3 cellular contexts compared by ENCODE assay signal in the genomic region with DNA sequence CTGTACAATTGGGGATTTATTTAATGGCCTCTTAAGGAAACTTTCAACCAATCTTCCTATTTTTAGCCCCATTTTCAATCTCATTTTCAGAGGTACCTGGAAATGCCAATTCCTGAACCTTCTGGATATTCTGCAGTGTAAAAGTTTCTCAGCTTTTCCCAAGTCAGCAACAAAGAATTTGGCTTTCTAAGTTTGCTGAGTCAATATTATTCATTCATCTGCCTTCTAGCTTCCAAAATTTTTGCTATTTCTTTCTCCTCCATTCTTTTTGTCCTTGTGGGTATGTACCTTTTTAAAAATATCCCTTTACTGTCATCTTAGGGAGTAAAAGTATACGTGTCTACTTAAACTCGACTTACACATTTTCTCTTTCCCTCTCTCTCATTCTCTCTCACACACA.
TF ChIP-seq lines count a peak whose summit lies in the region.

No MANE protein-coding gene starts in this region.

TF ChIP-seq in HepG2, 621 proteins besides CTCF, POLR2A, EP300 and RAD21:
- TF ChIP-seq, protein P1, sequence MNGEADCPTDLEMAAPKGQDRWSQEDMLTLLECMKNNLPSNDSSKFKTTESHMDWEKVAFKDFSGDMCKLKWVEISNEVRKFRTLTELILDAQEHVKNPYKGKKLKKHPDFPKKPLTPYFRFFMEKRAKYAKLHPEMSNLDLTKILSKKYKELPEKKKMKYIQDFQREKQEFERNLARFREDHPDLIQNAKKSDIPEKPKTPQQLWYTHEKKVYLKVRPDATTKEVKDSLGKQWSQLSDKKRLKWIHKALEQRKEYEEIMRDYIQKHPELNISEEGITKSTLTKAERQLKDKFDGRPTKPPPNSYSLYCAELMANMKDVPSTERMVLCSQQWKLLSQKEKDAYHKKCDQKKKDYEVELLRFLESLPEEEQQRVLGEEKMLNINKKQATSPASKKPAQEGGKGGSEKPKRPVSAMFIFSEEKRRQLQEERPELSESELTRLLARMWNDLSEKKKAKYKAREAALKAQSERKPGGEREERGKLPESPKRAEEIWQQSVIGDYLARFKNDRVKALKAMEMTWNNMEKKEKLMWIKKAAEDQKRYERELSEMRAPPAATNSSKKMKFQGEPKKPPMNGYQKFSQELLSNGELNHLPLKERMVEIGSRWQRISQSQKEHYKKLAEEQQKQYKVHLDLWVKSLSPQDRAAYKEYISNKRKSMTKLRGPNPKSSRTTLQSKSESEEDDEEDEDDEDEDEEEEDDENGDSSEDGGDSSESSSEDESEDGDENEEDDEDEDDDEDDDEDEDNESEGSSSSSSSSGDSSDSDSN (CRISPR knock-in tag; IDR thresholded peaks at IDR 0.05): no peak
- TF ChIP-seq MAFK (conservative IDR thresholded peaks at IDR 0.05 in 1 of 2, IDR thresholded peaks at IDR 0.05 in 1 of 2; ENCODE audit: low read length in 2 of 2) (peak in 1 of 2 experiments; percentile 56; a peak in 2 of 4 replicates), ZNF567 (CRISPR knock-in tag; IDR thresholded peaks at IDR 0.05; ENCODE audit: borderline replicate concordance) (no peak), MAFF (IDR thresholded peaks at IDR 0.05; ENCODE audit: low read depth, low read length) (0 out of 2 replicates have a peak, but pooled peaks have one; percentile 43)

TF ChIP-seq in HEK293, 187 proteins besides CTCF, POLR2A, EP300 and RAD21:
- TF ChIP-seq ZNF600 (tag by site-specific recombination; IDR thresholded peaks at IDR 0.05): no peak
- TF ChIP-seq REPIN1 (tag by site-specific recombination; IDR thresholded peaks at IDR 0.05; ENCODE audit: low read depth): no peak
- TF ChIP-seq, protein P2, sequence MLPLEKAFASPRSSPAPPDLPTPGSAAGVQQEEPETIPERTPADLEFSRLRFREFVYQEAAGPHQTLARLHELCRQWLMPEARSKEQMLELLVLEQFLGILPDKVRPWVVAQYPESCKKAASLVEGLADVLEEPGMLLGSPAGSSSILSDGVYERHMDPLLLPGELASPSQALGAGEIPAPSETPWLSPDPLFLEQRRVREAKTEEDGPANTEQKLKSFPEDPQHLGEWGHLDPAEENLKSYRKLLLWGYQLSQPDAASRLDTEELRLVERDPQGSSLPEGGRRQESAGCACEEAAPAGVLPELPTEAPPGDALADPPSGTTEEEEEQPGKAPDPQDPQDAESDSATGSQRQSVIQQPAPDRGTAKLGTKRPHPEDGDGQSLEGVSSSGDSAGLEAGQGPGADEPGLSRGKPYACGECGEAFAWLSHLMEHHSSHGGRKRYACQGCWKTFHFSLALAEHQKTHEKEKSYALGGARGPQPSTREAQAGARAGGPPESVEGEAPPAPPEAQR (tag by site-specific recombination; IDR thresholded peaks at IDR 0.05): no peak
- TF ChIP-seq, protein P3, sequence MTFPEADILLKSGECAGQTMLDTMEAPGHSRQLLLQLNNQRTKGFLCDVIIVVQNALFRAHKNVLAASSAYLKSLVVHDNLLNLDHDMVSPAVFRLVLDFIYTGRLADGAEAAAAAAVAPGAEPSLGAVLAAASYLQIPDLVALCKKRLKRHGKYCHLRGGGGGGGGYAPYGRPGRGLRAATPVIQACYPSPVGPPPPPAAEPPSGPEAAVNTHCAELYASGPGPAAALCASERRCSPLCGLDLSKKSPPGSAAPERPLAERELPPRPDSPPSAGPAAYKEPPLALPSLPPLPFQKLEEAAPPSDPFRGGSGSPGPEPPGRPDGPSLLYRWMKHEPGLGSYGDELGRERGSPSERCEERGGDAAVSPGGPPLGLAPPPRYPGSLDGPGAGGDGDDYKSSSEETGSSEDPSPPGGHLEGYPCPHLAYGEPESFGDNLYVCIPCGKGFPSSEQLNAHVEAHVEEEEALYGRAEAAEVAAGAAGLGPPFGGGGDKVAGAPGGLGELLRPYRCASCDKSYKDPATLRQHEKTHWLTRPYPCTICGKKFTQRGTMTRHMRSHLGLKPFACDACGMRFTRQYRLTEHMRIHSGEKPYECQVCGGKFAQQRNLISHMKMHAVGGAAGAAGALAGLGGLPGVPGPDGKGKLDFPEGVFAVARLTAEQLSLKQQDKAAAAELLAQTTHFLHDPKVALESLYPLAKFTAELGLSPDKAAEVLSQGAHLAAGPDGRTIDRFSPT (tag by site-specific recombination; IDR thresholded peaks at IDR 0.05): no peak
- TF ChIP-seq, protein P4, sequence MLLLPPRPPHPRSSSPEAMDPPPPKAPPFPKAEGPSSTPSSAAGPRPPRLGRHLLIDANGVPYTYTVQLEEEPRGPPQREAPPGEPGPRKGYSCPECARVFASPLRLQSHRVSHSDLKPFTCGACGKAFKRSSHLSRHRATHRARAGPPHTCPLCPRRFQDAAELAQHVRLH (tag by site-specific recombination; IDR thresholded peaks at IDR 0.05): no peak
- TF ChIP-seq ZFP37 (tag by site-specific recombination; IDR thresholded peaks at IDR 0.05): no peak
- TF ChIP-seq ZNF311 (tag by site-specific recombination; IDR thresholded peaks at IDR 0.05; ENCODE audit: borderline replicate concordance): no peak
- no peak for TF ChIP-seq KLF10 (tag by site-specific recombination; IDR thresholded peaks at IDR 0.05)
- TF ChIP-seq PRDM1 (tag by site-specific recombination; IDR thresholded peaks at IDR 0.05): 0 out of 2 replicates have a peak, but pooled peaks have one; percentile 20

TF ChIP-seq in K562, 482 proteins besides CTCF, POLR2A, EP300 and RAD21:
- TF ChIP-seq ZNF316 (IDR thresholded peaks at IDR 0.05): peak; percentile 67
- no peak for TF ChIP-seq STAG1 (CRISPR knock-in tag; IDR thresholded peaks at IDR 0.05; ENCODE audit: borderline replicate concordance)
- TF ChIP-seq, protein P5, sequence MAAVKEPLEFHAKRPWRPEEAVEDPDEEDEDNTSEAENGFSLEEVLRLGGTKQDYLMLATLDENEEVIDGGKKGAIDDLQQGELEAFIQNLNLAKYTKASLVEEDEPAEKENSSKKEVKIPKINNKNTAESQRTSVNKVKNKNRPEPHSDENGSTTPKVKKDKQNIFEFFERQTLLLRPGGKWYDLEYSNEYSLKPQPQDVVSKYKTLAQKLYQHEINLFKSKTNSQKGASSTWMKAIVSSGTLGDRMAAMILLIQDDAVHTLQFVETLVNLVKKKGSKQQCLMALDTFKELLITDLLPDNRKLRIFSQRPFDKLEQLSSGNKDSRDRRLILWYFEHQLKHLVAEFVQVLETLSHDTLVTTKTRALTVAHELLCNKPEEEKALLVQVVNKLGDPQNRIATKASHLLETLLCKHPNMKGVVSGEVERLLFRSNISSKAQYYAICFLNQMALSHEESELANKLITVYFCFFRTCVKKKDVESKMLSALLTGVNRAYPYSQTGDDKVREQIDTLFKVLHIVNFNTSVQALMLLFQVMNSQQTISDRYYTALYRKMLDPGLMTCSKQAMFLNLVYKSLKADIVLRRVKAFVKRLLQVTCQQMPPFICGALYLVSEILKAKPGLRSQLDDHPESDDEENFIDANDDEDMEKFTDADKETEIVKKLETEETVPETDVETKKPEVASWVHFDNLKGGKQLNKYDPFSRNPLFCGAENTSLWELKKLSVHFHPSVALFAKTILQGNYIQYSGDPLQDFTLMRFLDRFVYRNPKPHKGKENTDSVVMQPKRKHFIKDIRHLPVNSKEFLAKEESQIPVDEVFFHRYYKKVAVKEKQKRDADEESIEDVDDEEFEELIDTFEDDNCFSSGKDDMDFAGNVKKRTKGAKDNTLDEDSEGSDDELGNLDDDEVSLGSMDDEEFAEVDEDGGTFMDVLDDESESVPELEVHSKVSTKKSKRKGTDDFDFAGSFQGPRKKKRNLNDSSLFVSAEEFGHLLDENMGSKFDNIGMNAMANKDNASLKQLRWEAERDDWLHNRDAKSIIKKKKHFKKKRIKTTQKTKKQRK (IDR thresholded peaks at IDR 0.05; ENCODE audit: borderline replicate concordance, low read depth, low read length): no peak
- TF ChIP-seq C11orf30 (IDR thresholded peaks at IDR 0.05; ENCODE audit: low read depth): 0 out of 2 replicates have a peak, but pooled peaks have one; percentile 11
- TF ChIP-seq ZBTB7A (IDR thresholded peaks at IDR 0.05; ENCODE audit: borderline replicate concordance, control insufficient read depth, low read depth, low read length): no peak
- TF ChIP-seq BCOR (IDR thresholded peaks at IDR 0.05): no peak
- TF ChIP-seq ILK (tag; IDR thresholded peaks at IDR 0.05; ENCODE audit: borderline replicate concordance, low read depth): no peak
- no peak for TF ChIP-seq ZSCAN32 (CRISPR knock-in tag; IDR thresholded peaks at IDR 0.05)
